8 cellular contexts compared by ENCODE assay signal in genomic region chr1:167938083-167938482, GRCh38. TPM values are rescaled to one million over a fixed set of nuclear protein-coding genes. Genes with fewer than 3 reads are reported as not detected.
DNase-seq lines count a peak whose midpoint lies in the region; ATAC-seq and TF ChIP-seq lines count a peak whose summit lies in the region.

No MANE protein-coding gene starts in this region.

- H3K9me3 ChIP-seq in iPS-18c (ENCODE audit: control insufficient read depth, insufficient read depth, low read length) (no peaks in the 10 kb centered on the region), thymus (ENCODE audit: control insufficient read depth) (no peaks in the 10 kb centered on the region)

- no peaks in the 10 kb centered on the region for H3K27me3 Mint-ChIP-seq in activated CD8-positive, alpha-beta memory T cell treated with anti-CD3 and anti-CD28 coated beads, Interleukin-2, amount 10 ng/mL, durations not matched to agents 7 days and 5 days
- H3K27me3 Mint-ChIP-seq in WTC11 (ENCODE audit: low read depth) = no peaks in the 10 kb centered on the region

- no peak overlapping the region for H3K27ac ChIP-seq in thymus (ENCODE audit: low read depth)

- WGBS in thymus = 46% methylated on average over 4 of the region's 4 CpGs

- H3K9me3 Mint-ChIP-seq in activated CD8-positive, alpha-beta memory T cell treated with anti-CD3 and anti-CD28 coated beads, Interleukin-2, amount 10 ng/mL, durations not matched to agents 7 days and 5 days (ENCODE audit: low read depth) = no peaks in the 10 kb centered on the region
- H3K9me3 Mint-ChIP-seq in WTC11 = no peaks in the 10 kb centered on the region

- CTCF ChIA-PET in activated CD8-positive, alpha-beta memory T cell treated with anti-CD3 and anti-CD28 coated beads, Interleukin-2, amount 10 ng/mL, durations not matched to agents 7 days and 5 days (lab: Charles Lee) = interaction anchor here (1.3 to 1.4 kb wide), 2 partner anchors 140 to 144 kb away, joined by 4 to 5 read pairs; no protein-coding TSS in a partner anchor
- CTCF ChIA-PET in WTC11 (lab: Charles Lee) = no interaction called here

- peaks cover 4% of the 10 kb centered on the region for H3K4me1 ChIP-seq in thymus (ENCODE audit: control insufficient read depth, insufficient read depth, low read length)

- H3K4me3 ChIP-seq in iPS-18c (ENCODE audit: insufficient read depth, low read depth, low read length) (peak overlapping the region; percentile 91; the same call in 1 of the 2 replicates), thymus (ENCODE audit: low read length) (peak overlapping the region; percentile 36)

- no peaks in the 10 kb centered on the region for H3K27me3 ChIP-seq in thymus (ENCODE audit: control insufficient read depth, insufficient read depth)

- ATAC-seq in activated CD8-positive, alpha-beta memory T cell treated with anti-CD3 and anti-CD28 coated beads, Interleukin-2, amount 10 ng/mL, durations not matched to agents 7 days and 5 days = no peak
- no peak for ATAC-seq in WTC11

- H3K36me3 ChIP-seq in thymus (ENCODE audit: control insufficient read depth, insufficient read depth) = no peaks in the 10 kb centered on the region

- no peak for DNase-seq in activated CD8-positive, alpha-beta memory T cell treated with anti-CD3 and anti-CD28 coated beads, Interleukin-2, amount 10 ng/mL, durations not matched to agents 7 days and 5 days
- no peak for DNase-seq in activated CD8-positive, alpha-beta memory T cell treated with anti-CD3 and anti-CD28 coated beads for 24 hours
- no peak for DNase-seq in WTC11 (ENCODE audit: low spot score)
- no peak for DNase-seq in RKO (ENCODE audit: low spot score)
- DNase-seq in HCEC 1CT = no peak
- DNase-seq in AML-193 (lab: John Stamatoyannopoulos, UW) = no peak

- no peak for TF ChIP-seq CTCF in WTC11 (IDR thresholded peaks at IDR 0.05)

- POLR2A ChIA-PET in WTC11 (lab: Charles Lee) = interaction anchor here (0.7 kb wide), 1 partner anchor 144 kb away, joined by 3 read pairs; no protein-coding TSS in a partner anchor

- H3K4me1 Mint-ChIP-seq in activated CD8-positive, alpha-beta memory T cell treated with anti-CD3 and anti-CD28 coated beads, Interleukin-2, amount 10 ng/mL, durations not matched to agents 7 days and 5 days = peaks cover 26% of the 10 kb centered on the region
- peaks cover 29% of the 10 kb centered on the region for H3K4me1 Mint-ChIP-seq in WTC11

- peak overlapping the region; percentile 91 for H3K4me3 Mint-ChIP-seq in activated CD8-positive, alpha-beta memory T cell treated with anti-CD3 and anti-CD28 coated beads, Interleukin-2, amount 10 ng/mL, durations not matched to agents 7 days and 5 days
- H3K4me3 Mint-ChIP-seq in WTC11 = peak overlapping the region; percentile 92

- peak overlapping the region; percentile 78 for H3K27ac Mint-ChIP-seq in activated CD8-positive, alpha-beta memory T cell treated with anti-CD3 and anti-CD28 coated beads, Interleukin-2, amount 10 ng/mL, durations not matched to agents 7 days and 5 days
- peak overlapping the region; percentile 99 for H3K27ac Mint-ChIP-seq in WTC11

- peaks cover 11% of the 10 kb centered on the region for H3K36me3 Mint-ChIP-seq in activated CD8-positive, alpha-beta memory T cell treated with anti-CD3 and anti-CD28 coated beads, Interleukin-2, amount 10 ng/mL, durations not matched to agents 7 days and 5 days
- peaks cover 6% of the 10 kb centered on the region for H3K36me3 Mint-ChIP-seq in WTC11

TF ChIP-seq in WTC11, 78 proteins besides CTCF, POLR2A, EP300 and RAD21:
- TF ChIP-seq ZNF671 (CRISPR knock-in tag; IDR thresholded peaks at IDR 0.05) (no peak), ZNF396 (CRISPR knock-in tag; IDR thresholded peaks at IDR 0.05; ENCODE audit: borderline replicate concordance) (no peak)

RNA-seq across cellular contexts. Expression of gene MPC2, which starts 1.2 kb away (rescaled TPM):
- total RNA-seq in activated CD8-positive, alpha-beta memory T cell treated with anti-CD3 and anti-CD28 coated beads, Interleukin-2, amount 10 ng/mL, durations not matched to agents 7 days and 5 days = 10 to 100 TPM; 59.3 to 64.0 TPM
- 35.2 to 42.8 TPM (median 36.9 TPM) in 3 replicates for total RNA-seq in WTC11 (2021)
- polyA plus RNA-seq in thymus = 67.9 TPM

RNA-seq across cellular contexts. Expression of gene DCAF6, which starts 1.6 kb away (rescaled TPM):
- total RNA-seq in activated CD8-positive, alpha-beta memory T cell treated with anti-CD3 and anti-CD28 coated beads, Interleukin-2, amount 10 ng/mL, durations not matched to agents 7 days and 5 days = 10 to 100 TPM; 27.5 to 31.1 TPM
- 13.5 to 17.4 TPM (median 16.1 TPM) in 3 replicates for total RNA-seq in WTC11 (2021)
- polyA plus RNA-seq in thymus = 51.7 TPM

RNA-seq across cellular contexts. Expression of gene ADCY10, which starts 24.1 kb away (rescaled TPM):
- under 1 TPM; 0.07 to 0.32 TPM for total RNA-seq in activated CD8-positive, alpha-beta memory T cell treated with anti-CD3 and anti-CD28 coated beads, Interleukin-2, amount 10 ng/mL, durations not matched to agents 7 days and 5 days
- 0.07 to 0.34 TPM in 2 of 3 replicates, not detected in the other for total RNA-seq in WTC11 (2021)
- polyA plus RNA-seq in thymus = 0.30 TPM
